ENCODE assay signal across 5 cellular contexts in genomic region chr5:148309746-148310145, GRCh38.
"Had no signal": no experiment of that assay in that cellular context is flagged by ENCODE, and none has a peak within 500 bp of the region (broad histone marks: within the 10 kb centered on the region; RNA-seq: fewer than 3 reads in every experiment).

No MANE protein-coding gene starts in this region.

- H3K4me3 ChIP-seq: GM23338, K562 had no signal

- DNase-seq: H9, HCEC 1CT, IMR-90 had no signal

- ATAC-seq: GM23338, K562 had no signal
